Comparison of ENCODE assay signal across 21 cellular contexts in genomic region chr12:49951411-49952105, GRCh38. TPM values are rescaled to one million over a fixed set of nuclear protein-coding genes. Genes with fewer than 3 reads are reported as not detected.
DNase-seq lines count a peak whose midpoint lies in the region; ATAC-seq, FAIRE-seq and TF ChIP-seq lines count a peak whose summit lies in the region.
"Had no signal": no experiment of that assay in that cellular context is flagged by ENCODE, and none has a peak within 500 bp of the region (broad histone marks: within the 10 kb centered on the region; RNA-seq: fewer than 3 reads in every experiment).

No MANE protein-coding gene starts in this region.

- no peak overlapping the region for H2BK120ac ChIP-seq in H1 (replicated peaks; ENCODE audit: low read depth, low read length)

- dilution Hi-C loops in mammary epithelial cell (cut with HindIII; ENCODE audit: low sequenced_read_pairs) = loop anchor here (5.0 kb wide), 1 partner anchor 179 kb away; no protein-coding TSS in a partner anchor

- H2BK5ac ChIP-seq in H1 (ENCODE audit: low read depth, low read length) = no peak overlapping the region

- BruUV-seq in mammary epithelial cell (replicated peaks; lab: Mats Ljungman, UMichigan) = no TSS peak

- H3K27me3 ChIP-seq in H1 (replicated peaks in 1 of 4; ENCODE audit: control insufficient read depth in 3 of 4, extremely low read depth in 1 of 4, insufficient read depth in 3 of 4, low read length in 3 of 4) (peaks cover 0 to 23% (median 18%) of the 10 kb centered on the region in 4 experiments; a peak in 6 of 7 replicates), mammary epithelial cell (ENCODE audit: insufficient read depth, low read length) (no peaks in the 10 kb centered on the region)
- H3K27me3 ChIP-seq: SJSA1 had no signal

- H3K4me2 ChIP-seq in H1 (ENCODE audit: insufficient read depth in 1 of 2, low read depth in 2 of 2, low read length in 2 of 2) (no peak overlapping the region), mammary epithelial cell (ENCODE audit: insufficient read depth, low read depth, low read length) (no peak overlapping the region)
- H3K4me2 ChIP-seq: PC-9 had no signal

- TF ChIP-seq RAD21 in H1 (IDR thresholded peaks at IDR 0.05 in 1 of 2, conservative IDR thresholded peaks at IDR 0.05 in 1 of 2; ENCODE audit: low read depth in 2 of 2, low read length in 2 of 2) = no peak

- H3K9me3 ChIP-seq in H1 (ENCODE audit: insufficient read depth in 2 of 2, low read depth in 1 of 2, low read length in 1 of 2) (no peaks in the 10 kb centered on the region), mammary epithelial cell (replicated peaks; ENCODE audit: insufficient read depth, low read length) (no peaks in the 10 kb centered on the region)
- H3K9me3 ChIP-seq: Caco-2, SJSA1 had no signal

- H2BK12ac ChIP-seq in H1 (ENCODE audit: low read depth, low read length) = no peak overlapping the region

- H2AFZ ChIP-seq in H1 (ENCODE audit: low read length) (no peak overlapping the region), mammary epithelial cell (ENCODE audit: low read depth, low read length) (no peak overlapping the region)
- H2AFZ ChIP-seq: PC-9 had no signal

- no peak overlapping the region for H3K27ac ChIP-seq in H1 (ENCODE audit: low read depth, low read length)
- no peak overlapping the region for H3K27ac ChIP-seq in mammary epithelial cell (ENCODE audit: insufficient read depth, low read depth, low read length)
- H3K27ac ChIP-seq: HL-60, PC-9, SJSA1 had no signal

- POLR2A ChIA-PET in H1 (lab: Charles Lee; ENCODE audit: partially characterized antibody) = no interaction called here

- ATAC-seq in left lobe of liver = no peak

- H2AK5ac ChIP-seq in H1 (ENCODE audit: low read depth, low read length) = no peak overlapping the region

- no peaks in the 10 kb centered on the region; the same call in 1 of the 2 replicates for H3K23me2 ChIP-seq in H1 (ENCODE audit: low read depth, low read length)

- DNase-seq in CD1c-positive myeloid dendritic cell (ENCODE audit: extremely low spot score) (peak; percentile 29), MV-4-11 (lab: John Stamatoyannopoulos, UW) (peak; percentile 22), H1 (ENCODE audit: low read depth in 1 of 2, low spot score in 2 of 2) (no peak), posterior vena cava (ENCODE audit: low spot score) (peak; percentile 73), mammary epithelial cell (no peak), NCI-H1436 treated with DMSO at 0.1 percent for 48 hours (lab: John Stamatoyannopoulos, UW) (no peak), left lobe of liver (ENCODE audit: low spot score) (no peak)
- DNase-seq in stimulated activated CD4-positive, alpha-beta T cell treated with anti-CD3 and anti-CD28 coated beads, Interleukin-1b, Interleukin-23, amount 100 ng/mL, for 48 hours = no peak
- DNase-seq: Caco-2; CD4-positive, CD25-positive, alpha-beta regulatory T cell; H9; NCI-H187 treated with DMSO at 0.1 percent for 48 hours; NCI-H226; NCI-H526; PC-9 had no signal

- 81% methylated on average over 14 of the region's 14 CpGs; no CpG with 5 or more reads in 1 of the 2 experiments for WGBS in H1 (ENCODE audit: extremely low coverage in 1 of 2, insufficient coverage in 1 of 2, insufficient read length in 1 of 2, insufficient replicate concordance in 2 of 2, low coverage in 1 of 2, low lambda C conversion rate in 2 of 2, missing lambda C conversion rate in 1 of 2), 2 experiments
- WGBS in mammary epithelial cell (ENCODE audit: low coverage, missing lambda C conversion rate) = 82% methylated on average over 13 of the region's 14 CpGs

- no peak overlapping the region for H3K18ac ChIP-seq in H1 (ENCODE audit: extremely low read depth, low read length)

- no peak overlapping the region for H3K14ac ChIP-seq in H1 (ENCODE audit: insufficient read length)

- no peak for TF ChIP-seq POLR2A in H1 (IDR thresholded peaks at IDR 0.05; ENCODE audit: control extremely low read depth in 1 of 2, low read depth in 2 of 2, low read length in 2 of 2)

- no peak overlapping the region for H3K4me3 ChIP-seq in H1 (ENCODE audit: extremely low read depth in 1 of 4, insufficient read depth in 2 of 4, low read depth in 3 of 4, low read length in 4 of 4)
- no peak overlapping the region for H3K4me3 ChIP-seq in mammary epithelial cell (replicated peaks in 1 of 3; ENCODE audit: insufficient read depth in 1 of 3, low read depth in 2 of 3, low read length in 3 of 3)
- H3K4me3 ChIP-seq: PC-9, SJSA1 had no signal

- FAIRE-seq in H1 (lab: Jason Lieb, UNC) = no peak
- FAIRE-seq: G401.6 had no signal

- H3K79me2 ChIP-seq in H1 (ENCODE audit: control insufficient read depth in 1 of 2, insufficient read depth in 2 of 2, low read length in 2 of 2) (no peaks in the 10 kb centered on the region), mammary epithelial cell (ENCODE audit: insufficient read depth, low read length) (no peaks in the 10 kb centered on the region)

- no peaks in the 10 kb centered on the region for H3K79me1 ChIP-seq in H1 (ENCODE audit: low read depth, low read length)

- intact Hi-C loops in posterior vena cava (cut with DNase I) (loop anchor here in 1 of 2 donors (2.0 kb wide), 1 partner anchor 59 kb away; no protein-coding TSS in a partner anchor), mammary epithelial cell (cut with micrococcal nuclease) (no loop called here)

- no peak overlapping the region for H3K56ac ChIP-seq in H1 (replicated peaks; ENCODE audit: insufficient read length, low read depth, low read length)

- H3K4me1 ChIP-seq in H1 (replicated peaks in 1 of 4; ENCODE audit: control insufficient read depth in 3 of 4, insufficient read depth in 4 of 4, low read length in 3 of 4) (peaks cover 0 to 8% (median 4%) of the 10 kb centered on the region in 4 experiments; a peak in 3 of 7 replicates), mammary epithelial cell (ENCODE audit: insufficient read depth, low read length) (no peaks in the 10 kb centered on the region)
- H3K4me1 ChIP-seq: Caco-2, SJSA1 had no signal

- H4K91ac ChIP-seq in H1 (replicated peaks; ENCODE audit: insufficient read length, low read length) = peak overlapping the region; percentile 52

- no peak overlapping the region for H4K8ac ChIP-seq in H1 (ENCODE audit: extremely low read depth, insufficient read depth, low read length)

- H4K5ac ChIP-seq in H1 (ENCODE audit: insufficient read length, low read depth, low read length) = no peak overlapping the region

- H4K20me1 ChIP-seq in H1 (replicated peaks in 1 of 2; ENCODE audit: control insufficient read depth in 1 of 2, insufficient read depth in 2 of 2, low read length in 2 of 2) (no peaks in the 10 kb centered on the region), mammary epithelial cell (ENCODE audit: insufficient read depth, low read length) (no peaks in the 10 kb centered on the region)

- no peak for TF ChIP-seq EP300 in H1 (IDR thresholded peaks at IDR 0.05; ENCODE audit: borderline replicate concordance in 1 of 2, low read depth in 2 of 2, low read length in 2 of 2)

- in situ Hi-C loops in mammary epithelial cell (cut with MboI; ENCODE audit: low sequenced_read_pairs in 2 of 2) = no loop called here

- TF ChIP-seq CTCF in H1 (IDR thresholded peaks at IDR 0.05; ENCODE audit: control extremely low read depth in 1 of 3, insufficient read depth in 1 of 3, low read depth in 1 of 3, low read length in 3 of 3) (no peak), mammary epithelial cell (conservative IDR thresholded peaks at IDR 0.05 in 1 of 2, IDR thresholded peaks at IDR 0.05 in 1 of 2; ENCODE audit: extremely low read depth in 1 of 2, insufficient read depth in 1 of 2, low read depth in 1 of 2, low read length in 2 of 2) (no peak)

- H3K23ac ChIP-seq in H1 (ENCODE audit: insufficient read length) = no peak overlapping the region

- CTCF ChIA-PET in H1 (lab: Charles Lee; ENCODE audit: partially characterized antibody) = interaction anchor here (1.3 to 7.6 kb wide), 2 partner anchors 12 to 15 kb away, joined by 3 to 104 read pairs; no protein-coding TSS in a partner anchor
- CTCF ChIA-PET in mammary epithelial cell (lab: Charles Lee; ENCODE audit: low non-redundant PET) = no interaction called here

- no peaks in the 10 kb centered on the region for H3K36me3 ChIP-seq in H1 (ENCODE audit: control insufficient read depth in 2 of 4, insufficient read depth in 4 of 4, low read length in 3 of 4)
- H3K36me3 ChIP-seq in mammary epithelial cell (ENCODE audit: insufficient read depth, low read length) = no peaks in the 10 kb centered on the region
- H3K36me3 ChIP-seq: SJSA1 had no signal

- H2BK20ac ChIP-seq in H1 (ENCODE audit: low read length) = no peak overlapping the region

- H3K9ac ChIP-seq in H1 (replicated peaks in 1 of 4; ENCODE audit: extremely low read depth in 1 of 4, low read depth in 3 of 4, low read length in 3 of 4) (no peak overlapping the region), mammary epithelial cell (ENCODE audit: insufficient read depth, low read length) (no peak overlapping the region)

- peak overlapping the region; percentile 76 for H3K4ac ChIP-seq in H1 (replicated peaks; ENCODE audit: insufficient read length, low read depth, low read length)

- no peak overlapping the region for H2BK15ac ChIP-seq in H1 (ENCODE audit: low read length)

RNA-seq across cellular contexts. Expression of gene AQP2, which starts 1.0 kb away (rescaled TPM):
- not detected in 2 replicates for total RNA-seq in H1 (2021; fragmentation: NEBNext Ultra II Directional; extraction: Animal tissue kit (Norgen Biotek cat#: 25700))
- polyA plus RNA-seq in H1 (2011; rRNA removed) = 0.02 TPM in 1 of 2 replicates, not detected in the other
- not detected for polyA plus RNA-seq in H1 (2011; cell fraction: cytosol; rRNA removed)
- 0.06 TPM for polyA plus RNA-seq in H1 (2011; cell fraction: nucleus; rRNA removed)
- polyA plus RNA-seq in H1 (2012, experiment 1 of 2) = not detected in 4 replicates
- not detected for polyA plus RNA-seq in H1 (2012, experiment 2 of 2)
- not detected for polyA plus RNA-seq in H1 (2013, experiment 1 of 2)
- not detected for polyA plus RNA-seq in H1 (2013, experiment 2 of 2)
- polyA minus RNA-seq in H1 (2011; rRNA and poly(A)+ RNA removed) = 0.05 and 0.06 TPM in 2 replicates
- polyA minus RNA-seq in H1 (2011; cell fraction: cytosol; rRNA and poly(A)+ RNA removed) = not detected
- polyA minus RNA-seq in H1 (2011; cell fraction: nucleus; rRNA and poly(A)+ RNA removed) = 0.20 TPM
- total RNA-seq in posterior vena cava = under 1 TPM; 0.33 to 0.42 TPM
- total RNA-seq in mammary epithelial cell = not detected
- polyA plus RNA-seq in mammary epithelial cell = not detected
- not detected for polyA minus RNA-seq in mammary epithelial cell
- not detected for total RNA-seq in left lobe of liver
- total RNA-seq: Caco-2; CD4-positive, CD25-positive, alpha-beta regulatory T cell; H9; HT1080; LHCN-M2; PC-9; SJSA1 had no signal
- polyA plus RNA-seq: CD4-positive, CD25-positive, alpha-beta regulatory T cell; IgD-negative memory B cell had no signal

RNA-seq across cellular contexts. Expression of gene AQP5, which starts 10.1 kb away (rescaled TPM):
- total RNA-seq in H1 (2021; fragmentation: NEBNext Ultra II Directional; extraction: Animal tissue kit (Norgen Biotek cat#: 25700)) = 1.7 and 2.5 TPM in 2 replicates
- 3.2 and 5.2 TPM in 2 replicates for polyA plus RNA-seq in H1 (2011; rRNA removed)
- 3.7 TPM for polyA plus RNA-seq in H1 (2011; cell fraction: cytosol; rRNA removed)
- 5.9 TPM for polyA plus RNA-seq in H1 (2011; cell fraction: nucleus; rRNA removed)
- 2.4 to 4.0 TPM (median 3.0 TPM) in 4 replicates for polyA plus RNA-seq in H1 (2012, experiment 1 of 2)
- 3.2 TPM for polyA plus RNA-seq in H1 (2012, experiment 2 of 2)
- polyA plus RNA-seq in H1 (2013, experiment 1 of 2) = 2.8 TPM
- polyA plus RNA-seq in H1 (2013, experiment 2 of 2) = 2.8 TPM
- polyA minus RNA-seq in H1 (2011; rRNA and poly(A)+ RNA removed) = 0.73 and 1.1 TPM in 2 replicates
- 3.1 TPM for polyA minus RNA-seq in H1 (2011; cell fraction: cytosol; rRNA and poly(A)+ RNA removed)
- 1.3 TPM for polyA minus RNA-seq in H1 (2011; cell fraction: nucleus; rRNA and poly(A)+ RNA removed)
- total RNA-seq in posterior vena cava = not detected
- under 1 TPM in 1 of 2 donors, not detected in 1; 0.50 TPM for total RNA-seq in mammary epithelial cell
- not detected for polyA plus RNA-seq in mammary epithelial cell
- not detected for polyA minus RNA-seq in mammary epithelial cell
- not detected for total RNA-seq in left lobe of liver
- total RNA-seq: Caco-2; CD4-positive, CD25-positive, alpha-beta regulatory T cell; HT1080; SJSA1 had no signal
- polyA plus RNA-seq: CD4-positive, CD25-positive, alpha-beta regulatory T cell; IgD-negative memory B cell had no signal

RNA-seq across cellular contexts. Expression of gene AQP6, which starts 21.2 kb away (rescaled TPM):
- total RNA-seq in H1 (2021; fragmentation: NEBNext Ultra II Directional; extraction: Animal tissue kit (Norgen Biotek cat#: 25700)) = 0.17 TPM in 1 of 2 replicates, not detected in the other
- polyA plus RNA-seq in H1 (2011; rRNA removed) (0.03 and 0.06 TPM in 2 replicates), mammary epithelial cell (0.09 TPM)
- 0.08 TPM for polyA plus RNA-seq in H1 (2011; cell fraction: cytosol; rRNA removed)
- polyA plus RNA-seq in H1 (2011; cell fraction: nucleus; rRNA removed) = 0.24 TPM
- 0.07 to 0.10 TPM (median 0.07 TPM) in 3 of 4 replicates, not detected in the other for polyA plus RNA-seq in H1 (2012, experiment 1 of 2)
- not detected for polyA plus RNA-seq in H1 (2012, experiment 2 of 2)
- polyA plus RNA-seq in H1 (2013, experiment 1 of 2) = 0.02 TPM
- 0.04 TPM for polyA plus RNA-seq in H1 (2013, experiment 2 of 2)
- polyA minus RNA-seq in H1 (2011; rRNA and poly(A)+ RNA removed) = 0.05 and 0.16 TPM in 2 replicates
- polyA minus RNA-seq in H1 (2011; cell fraction: cytosol; rRNA and poly(A)+ RNA removed) = not detected
- polyA minus RNA-seq in H1 (2011; cell fraction: nucleus; rRNA and poly(A)+ RNA removed) = not detected
- total RNA-seq in posterior vena cava (under 1 TPM in 1 of 2 donors, not detected in 1; 0.05 TPM), mammary epithelial cell (under 1 TPM in 1 of 2 donors, not detected in 1; 0.14 TPM), left lobe of liver (0.28 TPM)
- polyA minus RNA-seq in mammary epithelial cell = not detected
- total RNA-seq: Caco-2; CD4-positive, CD25-positive, alpha-beta regulatory T cell; HT1080; LHCN-M2; PC-9; SJSA1 had no signal
- polyA plus RNA-seq: CD4-positive, CD25-positive, alpha-beta regulatory T cell; IgD-negative memory B cell had no signal

RNA-seq across cellular contexts. Expression of gene FAIM2, which starts 47.9 kb away (rescaled TPM):
- total RNA-seq in H1 (2021; fragmentation: NEBNext Ultra II Directional; extraction: Animal tissue kit (Norgen Biotek cat#: 25700)) = 0.89 and 1.4 TPM in 2 replicates
- polyA plus RNA-seq in H1 (2011; rRNA removed) (1.3 and 3.1 TPM in 2 replicates), mammary epithelial cell (not detected)
- 1.2 TPM for polyA plus RNA-seq in H1 (2011; cell fraction: cytosol; rRNA removed)
- 3.7 TPM for polyA plus RNA-seq in H1 (2011; cell fraction: nucleus; rRNA removed)
- 0.22 to 1.3 TPM (median 0.64 TPM) in 4 replicates for polyA plus RNA-seq in H1 (2012, experiment 1 of 2)
- 0.18 TPM for polyA plus RNA-seq in H1 (2012, experiment 2 of 2)
- 0.39 TPM for polyA plus RNA-seq in H1 (2013, experiment 1 of 2)
- polyA plus RNA-seq in H1 (2013, experiment 2 of 2) = 0.33 TPM
- polyA minus RNA-seq in H1 (2011; rRNA and poly(A)+ RNA removed) = 1.2 and 2.2 TPM in 2 replicates
- polyA minus RNA-seq in H1 (2011; cell fraction: cytosol; rRNA and poly(A)+ RNA removed) = 2.2 TPM
- 0.70 TPM for polyA minus RNA-seq in H1 (2011; cell fraction: nucleus; rRNA and poly(A)+ RNA removed)
- total RNA-seq in posterior vena cava (1 to 10 TPM; 1.8 to 2.5 TPM), mammary epithelial cell (not detected), left lobe of liver (not detected)
- polyA minus RNA-seq in mammary epithelial cell = not detected
- total RNA-seq: HT1080, PC-9, SJSA1 had no signal
- polyA plus RNA-seq: IgD-negative memory B cell had no signal

Comparison
In these comparisons a context has a peak if more than half of its experiments do, and no peak if none do; other contexts are left out.
1. DNase-seq: peak in CD1c-positive myeloid dendritic cell (single experiment), MV-4-11 (single experiment) and posterior vena cava (single experiment); none in H1 (0 of 2), mammary epithelial cell (single experiment), NCI-H1436 treated with DMSO at 0.1 percent for 48 hours (single experiment), left lobe of liver (single experiment) and stimulated activated CD4-positive, alpha-beta T cell treated with anti-CD3 and anti-CD28 coated beads, Interleukin-1b, Interleukin-23, amount 100 ng/mL, for 48 hours (single experiment).